Comparison of ENCODE assay signal across 16 cellular contexts in genomic region chr3:69328903-69329302, GRCh38. TPM values are rescaled to one million over a fixed set of nuclear protein-coding genes. Genes with fewer than 3 reads are reported as not detected.
DNase-seq lines count a peak whose midpoint lies in the region; ATAC-seq and TF ChIP-seq lines count a peak whose summit lies in the region.
"Had no signal": no experiment of that assay in that cellular context is flagged by ENCODE, and none has a peak within 500 bp of the region (broad histone marks: within the 10 kb centered on the region; RNA-seq: fewer than 3 reads in every experiment).

No MANE protein-coding gene starts in this region.

- WGBS in mesendoderm (ENCODE audit: extremely low coverage, insufficient coverage, low lambda C conversion rate), result no CpG with 5 or more reads among the region's 4 CpGs

- H3K27me3 ChIP-seq in muscle layer of colon (ENCODE audit: control insufficient read depth in 1 of 2, insufficient read depth in 2 of 2, low read length in 2 of 2), result no peaks in the 10 kb centered on the region
- no peaks in the 10 kb centered on the region for H3K27me3 ChIP-seq in mesendoderm (ENCODE audit: insufficient read depth, low read length, poor library complexity)
- no peaks in the 10 kb centered on the region for H3K27me3 ChIP-seq in gastrocnemius medialis
- H3K27me3 ChIP-seq: colonic mucosa, neural progenitor cell had no signal

- no peak overlapping the region for H3K23ac ChIP-seq in mesendoderm (ENCODE audit: low read length)

- no peak overlapping the region for H2AK5ac ChIP-seq in mesendoderm (ENCODE audit: low read length)

- H3K4me1 Mint-ChIP-seq in stimulated activated naive CD8-positive, alpha-beta T cell treated with anti-CD3 and anti-CD28 coated beads, Interleukin-15, Interleukin-2, amounts not matched to agents 100 ng/mL and 50 ng/mL, for 24 hours (ENCODE audit: low read depth), result peaks cover 48% of the 10 kb centered on the region
- H3K4me1 Mint-ChIP-seq in activated T-helper 2 cell treated with anti-CD3 and anti-CD28 coated beads, Interferon-gamma antibody, Interleukin-2, Interleukin-4, amounts not matched to agents 10 μg/mL and 5 μg/mL and 100 μg/mL, durations not matched to agents 14 hours and 24 hours and 36 hours (ENCODE audit: low read depth), result peaks cover 49% of the 10 kb centered on the region
- H3K4me1 Mint-ChIP-seq in mesothelial cell of epicardium, result peaks cover 2% of the 10 kb centered on the region

- H3K79me2 ChIP-seq in mesendoderm (ENCODE audit: control insufficient read depth, insufficient read depth, low read length), result no peaks in the 10 kb centered on the region

- no peaks in the 10 kb centered on the region for H3K9me3 Mint-ChIP-seq in stimulated activated naive CD8-positive, alpha-beta T cell treated with anti-CD3 and anti-CD28 coated beads, Interleukin-15, Interleukin-2, amounts not matched to agents 100 ng/mL and 50 ng/mL, for 24 hours
- H3K9me3 Mint-ChIP-seq in activated T-helper 2 cell treated with anti-CD3 and anti-CD28 coated beads, Interferon-gamma antibody, Interleukin-2, Interleukin-4, amounts not matched to agents 10 μg/mL and 5 μg/mL and 100 μg/mL, durations not matched to agents 14 hours and 24 hours and 36 hours, result no peaks in the 10 kb centered on the region
- H3K9me3 Mint-ChIP-seq in mesothelial cell of epicardium, result no peaks in the 10 kb centered on the region
- H3K9me3 Mint-ChIP-seq: neural progenitor cell had no signal

- H3K18ac ChIP-seq in mesendoderm (ENCODE audit: low read length), result no peak overlapping the region

- no peak for TF ChIP-seq POLR2A in gastrocnemius medialis (IDR thresholded peaks at IDR 0.05)

- no peak for DNase-seq in stimulated activated naive CD8-positive, alpha-beta T cell treated with anti-CD3 and anti-CD28 coated beads, Interleukin-15, Interleukin-2, amounts not matched to agents 100 U/mL and 50 U/mL, for 24 hours
- no peak for DNase-seq in activated T-helper 2 cell treated with anti-CD3 and anti-CD28 coated beads, Interferon-gamma antibody, Interleukin-2, Interleukin-4, amounts not matched to agents 10 μg/mL and 5 μg/mL and 100 μg/mL, durations not matched to agents 14 hours and 24 hours and 36 hours (ENCODE audit: low spot score)
- no peak for DNase-seq in NK-92 (lab: John Stamatoyannopoulos, UW; ENCODE audit: unreplicated experiment)
- no peak for DNase-seq in mesothelial cell of epicardium (ENCODE audit: low spot score in 2 of 2, unreplicated experiment in 2 of 2)
- DNase-seq in mesendoderm, result no peak
- DNase-seq in gastrocnemius medialis, result no peak
- DNase-seq: AML-193, anterior cingulate cortex, colonic mucosa, left ventricle myocardium superior, NCI-H1092 treated with DMSO at 0.1 percent for 48 hours had no signal

- H3K4me3 ChIP-seq in muscle layer of colon (ENCODE audit: low read depth in 1 of 2, low read length in 2 of 2), result no peak overlapping the region
- no peak overlapping the region for H3K4me3 ChIP-seq in mesendoderm (ENCODE audit: low read length)
- H3K4me3 ChIP-seq in gastrocnemius medialis, result no peak overlapping the region
- H3K4me3 ChIP-seq: colonic mucosa, HAP-1, neural progenitor cell had no signal

- peak overlapping the region; percentile 17 for H3K27ac ChIP-seq in muscle layer of colon (ENCODE audit: low read depth, low read length)
- no peak overlapping the region for H3K27ac ChIP-seq in mesendoderm (ENCODE audit: low read depth, low read length)
- H3K27ac ChIP-seq in gastrocnemius medialis, result no peak overlapping the region
- H3K27ac ChIP-seq: colonic mucosa, neural progenitor cell had no signal

- H4K5ac ChIP-seq in mesendoderm (ENCODE audit: low read length), result no peak overlapping the region

- no peak overlapping the region for H2BK5ac ChIP-seq in mesendoderm (ENCODE audit: low read length)

- TF ChIP-seq CTCF in mesothelial cell of epicardium (IDR thresholded peaks at IDR 0.05; ENCODE audit: unreplicated experiment) (no peak), gastrocnemius medialis (IDR thresholded peaks at IDR 0.05 in 4 of 5, conservative IDR thresholded peaks at IDR 0.05 in 1 of 5) (no peak)

- H3K36me3 ChIP-seq in muscle layer of colon (ENCODE audit: insufficient read depth, low read length) (no peaks in the 10 kb centered on the region), mesendoderm (ENCODE audit: control insufficient read depth, insufficient read depth, low read length) (no peaks in the 10 kb centered on the region), gastrocnemius medialis (no peaks in the 10 kb centered on the region)
- H3K36me3 ChIP-seq: colonic mucosa, HAP-1, neural progenitor cell had no signal

- no peaks in the 10 kb centered on the region for H3K27me3 Mint-ChIP-seq in stimulated activated naive CD8-positive, alpha-beta T cell treated with anti-CD3 and anti-CD28 coated beads, Interleukin-15, Interleukin-2, amounts not matched to agents 100 ng/mL and 50 ng/mL, for 24 hours
- no peaks in the 10 kb centered on the region for H3K27me3 Mint-ChIP-seq in activated T-helper 2 cell treated with anti-CD3 and anti-CD28 coated beads, Interferon-gamma antibody, Interleukin-2, Interleukin-4, amounts not matched to agents 10 μg/mL and 5 μg/mL and 100 μg/mL, durations not matched to agents 14 hours and 24 hours and 36 hours (ENCODE audit: low read depth)
- no peaks in the 10 kb centered on the region for H3K27me3 Mint-ChIP-seq in mesothelial cell of epicardium (ENCODE audit: low read depth)

- no peak overlapping the region for H3K56ac ChIP-seq in mesendoderm (ENCODE audit: low read length)

- H3K36me3 Mint-ChIP-seq in stimulated activated naive CD8-positive, alpha-beta T cell treated with anti-CD3 and anti-CD28 coated beads, Interleukin-15, Interleukin-2, amounts not matched to agents 100 ng/mL and 50 ng/mL, for 24 hours (ENCODE audit: low read depth), result no peaks in the 10 kb centered on the region
- H3K36me3 Mint-ChIP-seq in activated T-helper 2 cell treated with anti-CD3 and anti-CD28 coated beads, Interferon-gamma antibody, Interleukin-2, Interleukin-4, amounts not matched to agents 10 μg/mL and 5 μg/mL and 100 μg/mL, durations not matched to agents 14 hours and 24 hours and 36 hours (ENCODE audit: low read depth), result no peaks in the 10 kb centered on the region
- no peaks in the 10 kb centered on the region for H3K36me3 Mint-ChIP-seq in mesothelial cell of epicardium
- H3K36me3 Mint-ChIP-seq: neural progenitor cell had no signal

- H3K79me1 ChIP-seq in mesendoderm (ENCODE audit: low read length), result no peaks in the 10 kb centered on the region

- H3K4me1 ChIP-seq in muscle layer of colon (ENCODE audit: insufficient read depth, low read length) (peaks cover 5% of the 10 kb centered on the region), mesendoderm (ENCODE audit: control insufficient read depth, low read depth, low read length) (no peaks in the 10 kb centered on the region), gastrocnemius medialis (no peaks in the 10 kb centered on the region)
- H3K4me1 ChIP-seq: colonic mucosa, HAP-1, neural progenitor cell had no signal

- no peak overlapping the region for H3K4ac ChIP-seq in mesendoderm (ENCODE audit: low read depth, low read length)

- H2BK120ac ChIP-seq in mesendoderm (ENCODE audit: low read depth, low read length), result no peak overlapping the region

- H3K9ac ChIP-seq in muscle layer of colon (ENCODE audit: low read length) (no peak overlapping the region), mesendoderm (ENCODE audit: low read length) (no peak overlapping the region)
- H3K9ac ChIP-seq: neural progenitor cell had no signal

- ATAC-seq in stimulated activated naive CD8-positive, alpha-beta T cell treated with anti-CD3 and anti-CD28 coated beads, Interleukin-15, Interleukin-2, amounts not matched to agents 100 U/mL and 50 U/mL, for 24 hours, result no peak
- no peak for ATAC-seq in gastrocnemius medialis
- ATAC-seq: HepG2, left ventricle myocardium superior had no signal

- peak overlapping the region; percentile 88 for H3K27ac Mint-ChIP-seq in stimulated activated naive CD8-positive, alpha-beta T cell treated with anti-CD3 and anti-CD28 coated beads, Interleukin-15, Interleukin-2, amounts not matched to agents 100 ng/mL and 50 ng/mL, for 24 hours
- H3K27ac Mint-ChIP-seq in activated T-helper 2 cell treated with anti-CD3 and anti-CD28 coated beads, Interferon-gamma antibody, Interleukin-2, Interleukin-4, amounts not matched to agents 10 μg/mL and 5 μg/mL and 100 μg/mL, durations not matched to agents 14 hours and 24 hours and 36 hours, result peak overlapping the region; percentile 92
- no peak overlapping the region for H3K27ac Mint-ChIP-seq in mesothelial cell of epicardium
- H3K27ac Mint-ChIP-seq: neural progenitor cell had no signal

- H3K4me2 ChIP-seq in mesendoderm (ENCODE audit: low read length), result no peak overlapping the region
- H3K4me2 ChIP-seq: neural progenitor cell had no signal

- no peak overlapping the region for H3K4me3 Mint-ChIP-seq in stimulated activated naive CD8-positive, alpha-beta T cell treated with anti-CD3 and anti-CD28 coated beads, Interleukin-15, Interleukin-2, amounts not matched to agents 100 ng/mL and 50 ng/mL, for 24 hours
- H3K4me3 Mint-ChIP-seq in activated T-helper 2 cell treated with anti-CD3 and anti-CD28 coated beads, Interferon-gamma antibody, Interleukin-2, Interleukin-4, amounts not matched to agents 10 μg/mL and 5 μg/mL and 100 μg/mL, durations not matched to agents 14 hours and 24 hours and 36 hours (ENCODE audit: low read depth), result no peak overlapping the region
- no peak overlapping the region for H3K4me3 Mint-ChIP-seq in mesothelial cell of epicardium
- H3K4me3 Mint-ChIP-seq: neural progenitor cell had no signal

- H3K9me3 ChIP-seq in muscle layer of colon (ENCODE audit: low read length), result no peaks in the 10 kb centered on the region
- no peaks in the 10 kb centered on the region for H3K9me3 ChIP-seq in gastrocnemius medialis
- H3K9me3 ChIP-seq: colonic mucosa, HAP-1 had no signal

- H2BK15ac ChIP-seq in mesendoderm (replicated peaks; ENCODE audit: low read depth), result no peak overlapping the region

- in situ Hi-C loops in gastrocnemius medialis (cut with MboI; ENCODE audit: low sequenced_read_pairs in 4 of 4), result no loop called here

- intact Hi-C loops in activated T-helper 2 cell treated with anti-CD3 and anti-CD28 coated beads, Interferon-gamma antibody, Interleukin-2, Interleukin-4, amounts not matched to agents 10 μg/mL and 5 μg/mL and 100 μg/mL, durations not matched to agents 14 hours and 24 hours and 36 hours (cut with micrococcal nuclease), result no loop called here
- intact Hi-C loops in gastrocnemius medialis (cut with DNase I; ENCODE audit: low total_unique reads), result no loop called here

- H4K8ac ChIP-seq in mesendoderm (ENCODE audit: low read depth, low read length), result no peak overlapping the region

RNA-seq across cellular contexts. Expression of gene FRMD4B, which starts 57.0 kb away (rescaled TPM):
- 75.1 and 78.0 TPM in 2 replicates for total RNA-seq in activated T-helper 2 cell treated with anti-CD3 and anti-CD28 coated beads, Interferon-gamma antibody, Interleukin-2, Interleukin-4, amounts not matched to agents 10 μg/mL and 5 μg/mL and 100 μg/mL, durations not matched to agents 14 hours and 24 hours and 36 hours
- total RNA-seq in mesothelial cell of epicardium (140 to 149 TPM (median 148 TPM) in 3 replicates), gastrocnemius medialis (1 to 10 TPM in 3 of 4 donors, under 1 TPM in 1; 0.29 to 3.6 (median 1.7) TPM)
- polyA plus RNA-seq in mesendoderm (2013, experiment 1 of 2), result 2.9 TPM
- polyA plus RNA-seq in mesendoderm (2013, experiment 2 of 2), result 3.6 TPM

Comparison
In these comparisons a context has a peak if more than half of its experiments do, and no peak if none do; other contexts are left out.
1. RNA of gene FRMD4B, which starts 57.0 kb away (total RNA-seq): 140 to 149 TPM in mesothelial cell of epicardium and 75.1 to 78.0 TPM in activated T-helper 2 cell treated with anti-CD3 and anti-CD28 coated beads, Interferon-gamma antibody, Interleukin-2, Interleukin-4, amounts not matched to agents 10 μg/mL and 5 μg/mL and 100 μg/mL, durations not matched to agents 14 hours and 24 hours and 36 hours; 0.29 to 3.6 TPM in gastrocnemius medialis; every median in the first group is over 10 times any median in the second.